1 cellular context compared by ENCODE assay signal in genomic region chrX:5681159-5681558, GRCh38.
TF ChIP-seq lines count a peak whose summit lies in the region.

No MANE protein-coding gene starts in this region.

TF ChIP-seq in H1, 55 proteins besides CTCF, POLR2A, EP300 and RAD21 (continued from another document):
- TF ChIP-seq CHD7 (IDR thresholded peaks at IDR 0.05; ENCODE audit: insufficient replicate concordance, low read length) (no peak), CBX5 (IDR thresholded peaks at IDR 0.05; ENCODE audit: low read depth, low read length) (no peak)
